7 cellular contexts compared by ENCODE assay signal in genomic region chr6:154637392-154637791, GRCh38.
"Had no signal": no experiment of that assay in that cellular context is flagged by ENCODE, and none has a peak within 500 bp of the region (broad histone marks: within the 10 kb centered on the region; RNA-seq: fewer than 3 reads in every experiment).

No MANE protein-coding gene starts in this region.

- FAIRE-seq: H54, HTR-8/SVneo had no signal

- H3K36me3 Mint-ChIP-seq: IgD-negative memory B cell had no signal

- H3K27ac Mint-ChIP-seq: H9 had no signal

- DNase-seq: GOT3, H9, HCEC 1CT, KG1 had no signal

- H3K4me3 Mint-ChIP-seq: H9, IgD-negative memory B cell had no signal

- H3K4me1 Mint-ChIP-seq: IgD-negative memory B cell had no signal
